Comparison of ENCODE assay signal across 7 cellular contexts in the genomic region with DNA sequence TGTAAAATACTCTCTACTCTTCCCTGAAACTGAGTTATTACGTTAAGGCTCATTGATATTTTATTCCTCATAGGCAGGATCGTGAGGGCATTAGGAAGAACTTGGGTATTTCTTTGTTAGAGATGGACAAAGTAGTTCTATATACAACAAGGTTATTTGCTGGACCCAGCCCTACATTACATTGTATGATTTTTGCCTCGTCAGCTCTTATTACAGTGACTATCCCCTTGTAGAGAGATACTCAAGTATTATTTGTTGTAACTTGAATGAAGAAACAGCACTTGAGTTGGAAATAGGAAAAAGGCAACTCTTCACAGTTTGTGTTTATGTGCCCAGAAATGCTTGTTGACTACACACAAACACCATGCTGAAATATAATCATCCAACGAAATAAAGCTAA.
"Had no signal": no experiment of that assay in that cellular context is flagged by ENCODE, and none has a peak within 500 bp of the region (broad histone marks: within the 10 kb centered on the region; RNA-seq: fewer than 3 reads in every experiment).

No MANE protein-coding gene starts in this region.

- DNase-seq: H9, HCEC 1CT, KBM-7 had no signal

- H2AFZ ChIP-seq: GM23338 had no signal

- ATAC-seq: GM23338 had no signal

- H3K4me2 ChIP-seq: GM23338 had no signal

- FAIRE-seq: H1, H54, HTR-8/SVneo had no signal

- H3K4me3 ChIP-seq: GM23338 had no signal
